28 cellular contexts compared by ENCODE assay signal in the genomic region with DNA sequence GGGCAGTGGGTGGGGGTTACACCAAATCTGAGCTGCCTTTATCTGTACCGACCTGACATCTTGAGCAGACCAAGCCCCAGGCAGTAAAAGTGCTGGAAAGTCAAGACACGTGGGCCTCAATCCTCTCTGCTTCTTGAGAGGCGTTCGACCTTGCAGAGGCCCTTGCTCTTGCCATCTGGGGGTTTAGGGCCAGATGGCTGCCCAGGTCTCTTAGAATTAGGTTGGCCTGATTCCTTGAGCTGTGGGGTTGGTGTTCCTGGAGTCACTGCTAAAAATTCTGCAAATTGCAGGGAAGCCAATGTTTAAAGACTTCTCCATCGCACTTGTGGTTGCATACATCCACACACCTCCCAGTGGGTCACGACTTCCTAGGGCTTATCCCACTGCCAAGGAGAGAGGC.
"Had no signal": no experiment of that assay in that cellular context is flagged by ENCODE, and none has a peak within 500 bp of the region (broad histone marks: within the 10 kb centered on the region; RNA-seq: fewer than 3 reads in every experiment).

No MANE protein-coding gene starts in this region.

- DNase-seq: activated CD4-positive, alpha-beta memory T cell treated with anti-CD3 and anti-CD28 coated beads, Interleukin-2, amount 10 ng/mL, durations not matched to agents 7 days and 5 days; activated CD4-positive, alpha-beta T cell treated with anti-CD3 and anti-CD28 coated beads for 1 hour; activated CD4-positive, alpha-beta T cell treated with anti-CD3 and anti-CD28 coated beads for 36 hours; activated CD4-positive, alpha-beta T cell treated with anti-CD3 and anti-CD28 coated beads for 48 hours; activated CD4-positive, alpha-beta T cell treated with anti-CD3 and anti-CD28 coated beads, Interleukin-2, amount 10 ng/mL, durations not matched to agents 7 days and 5 days; activated CD4-positive, alpha-beta T cell treated with anti-CD3 and anti-CD28 coated beads, Interleukin-2, amount 50 U/mL, for 48 hours; activated CD4-positive, CD25-positive, alpha-beta regulatory T cell; activated CD8-positive, alpha-beta memory T cell treated with anti-CD3 and anti-CD28 coated beads for 24 hours; activated CD8-positive, alpha-beta memory T cell treated with anti-CD3 and anti-CD28 coated beads, Interleukin-2, amount 10 ng/mL, durations not matched to agents 7 days and 5 days; activated CD8-positive, alpha-beta memory T cell treated with anti-CD3 and anti-CD28 coated beads, Interleukin-2, amount 50 U/mL, for 48 hours; activated CD8-positive, alpha-beta T cell treated with anti-CD3 and anti-CD28 coated beads, Interleukin-2, amount 10 ng/mL, durations not matched to agents 7 days and 5 days; activated effector memory CD4-positive, alpha-beta T cell treated with anti-CD3 and anti-CD28 coated beads, Interleukin-2, amount 50 U/mL, for 16 hours; activated gamma-delta T cell treated with Interleukin-2 at 50 U/mL for 16 hours; activated naive CD4-positive, alpha-beta T cell; activated naive CD4-positive, alpha-beta T cell treated with anti-CD3 and anti-CD28 coated beads for 36 hours; activated naive CD4-positive, alpha-beta T cell treated with anti-CD3 and anti-CD28 coated beads, Interleukin-2, amount 50 U/mL, for 16 hours; activated naive CD8-positive, alpha-beta T cell treated with anti-CD3 and anti-CD28 coated beads for 36 hours; activated T-cell treated with anti-CD3 and anti-CD28 coated beads, Interleukin-2, amount 50 U/mL, for 24 hours; activated T-cell treated with anti-CD3 and anti-CD28 coated beads, Interleukin-2, amount 50 U/mL, for 48 hours; amygdala; anterior cingulate cortex; central memory CD4-positive, alpha-beta T cell; cerebellar nuclear complex; T-helper 1 cell; T-helper 2 cell; T-helper 9 cell had no signal

- H3K27ac ChIP-seq: ascending aorta, VCaP had no signal

- H3K27me3 ChIP-seq: ascending aorta had no signal

- H3K4me1 ChIP-seq: ascending aorta had no signal

- H3K4me3 ChIP-seq: ascending aorta had no signal

- H3K36me3 ChIP-seq: ascending aorta had no signal

- H3K9me3 ChIP-seq: ascending aorta had no signal
